In the genomic region with DNA sequence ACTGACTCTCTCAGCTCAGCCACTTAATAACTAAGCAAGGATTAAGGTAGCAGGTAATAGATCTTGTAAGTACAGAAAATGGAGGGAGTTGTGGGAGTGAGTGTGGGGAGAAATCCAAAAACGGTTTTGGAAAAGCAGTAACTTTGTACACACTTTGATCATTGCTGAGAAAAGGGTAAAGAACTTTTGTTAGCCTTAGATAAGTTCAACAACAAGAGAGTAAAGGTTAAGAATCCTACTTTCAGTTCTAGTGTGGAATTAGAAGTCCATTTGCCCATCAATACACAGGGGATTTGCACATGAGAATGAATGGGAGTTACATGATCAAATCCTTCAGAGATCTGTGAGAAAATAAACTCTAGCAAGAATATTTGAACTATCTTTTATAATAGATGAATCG, we compare ENCODE assay signal across 24 cellular contexts.
A peak's percentile ranks its signal among the peaks of the same experiment; 100 is the strongest.
DNase-seq lines count a peak whose midpoint lies in the region; ATAC-seq lines count a peak whose summit lies in the region.
"Had no signal": no experiment of that assay in that cellular context is flagged by ENCODE, and none has a peak within 500 bp of the region (broad histone marks: within the 10 kb centered on the region; RNA-seq: fewer than 3 reads in every experiment).

No MANE protein-coding gene starts in this region.

- H3K27ac ChIP-seq in angular gyrus (ENCODE audit: low read depth, low read length) (peak overlapping the region; percentile 24), substantia nigra (ENCODE audit: low read depth, low read length, poor library complexity, severe bottlenecking) (peak overlapping the region; percentile 87)
- H3K27ac ChIP-seq: HL-60, SJSA1 had no signal

- no peaks in the 10 kb centered on the region for H3K4me1 Mint-ChIP-seq in activated T-cell treated with anti-CD3 and anti-CD28 coated beads, Interleukin-2, amount 50 U/mL, for 24 hours (ENCODE audit: low read depth)
- H3K4me1 Mint-ChIP-seq: CD14-positive monocyte; CD8-positive, alpha-beta memory T cell had no signal

- ATAC-seq in GM19324 (IDR thresholded peaks at IDR 0.05; ENCODE audit: low FRiP score, unreplicated experiment) (no peak), HG02571 (IDR thresholded peaks at IDR 0.05; ENCODE audit: unreplicated experiment) (no peak)
- ATAC-seq: GM23338 had no signal

- no peaks in the 10 kb centered on the region for H3K9me3 Mint-ChIP-seq in activated T-cell treated with anti-CD3 and anti-CD28 coated beads, Interleukin-2, amount 50 U/mL, for 24 hours
- H3K9me3 Mint-ChIP-seq: GM23338 had no signal

- no peak overlapping the region for H3K27ac Mint-ChIP-seq in activated T-cell treated with anti-CD3 and anti-CD28 coated beads, Interleukin-2, amount 50 U/mL, for 24 hours
- H3K27ac Mint-ChIP-seq: CD14-positive monocyte; CD8-positive, alpha-beta memory T cell; GM23338 had no signal

- no peaks in the 10 kb centered on the region for H3K27me3 Mint-ChIP-seq in activated T-cell treated with anti-CD3 and anti-CD28 coated beads, Interleukin-2, amount 50 U/mL, for 24 hours
- H3K27me3 Mint-ChIP-seq: CD8-positive, alpha-beta memory T cell had no signal

- DNase-seq in inferior parietal cortex (ENCODE audit: extremely low spot score), result peak; percentile 37
- DNase-seq in medulla oblongata (ENCODE audit: extremely low spot score), result peak; percentile 29
- DNase-seq in substantia nigra (lab: John Stamatoyannopoulos, UW), result no peak
- DNase-seq in NCI-H446 treated with DMSO at 0.1 percent for 48 hours (lab: John Stamatoyannopoulos, UW), result no peak
- no peak for DNase-seq in activated T-cell treated with anti-CD3 and anti-CD28 coated beads, Interleukin-2, amount 50 U/mL, for 24 hours
- DNase-seq: 8988T; ACHN; BE2C; CD8-positive, alpha-beta memory T cell; DND-41; NCI-H1048; NCI-H1417; NCI-H1694; NCI-H2029 treated with DMSO at 0.1 percent for 48 hours; NCI-H526 treated with DMSO at 0.1 percent for 48 hours; Right ventricle myocardium superior; RPMI8226 had no signal

- H3K36me3 Mint-ChIP-seq in activated T-cell treated with anti-CD3 and anti-CD28 coated beads, Interleukin-2, amount 50 U/mL, for 24 hours (ENCODE audit: low read depth), result no peaks in the 10 kb centered on the region
- H3K36me3 Mint-ChIP-seq: CD14-positive monocyte; CD8-positive, alpha-beta memory T cell had no signal

- no peak overlapping the region for H3K4me3 Mint-ChIP-seq in activated T-cell treated with anti-CD3 and anti-CD28 coated beads, Interleukin-2, amount 50 U/mL, for 24 hours
- H3K4me3 Mint-ChIP-seq: CD14-positive monocyte; CD8-positive, alpha-beta memory T cell; GM23338 had no signal

Comparison
In these comparisons a context has a peak if more than half of its experiments do, and no peak if none do; other contexts are left out.
1. DNase-seq: peak in inferior parietal cortex (single experiment) and medulla oblongata (single experiment); none in substantia nigra (0 of 49), NCI-H446 treated with DMSO at 0.1 percent for 48 hours (single experiment) and activated T-cell treated with anti-CD3 and anti-CD28 coated beads, Interleukin-2, amount 50 U/mL, for 24 hours (single experiment).